8 cellular contexts compared by ENCODE assay signal in the genomic region with DNA sequence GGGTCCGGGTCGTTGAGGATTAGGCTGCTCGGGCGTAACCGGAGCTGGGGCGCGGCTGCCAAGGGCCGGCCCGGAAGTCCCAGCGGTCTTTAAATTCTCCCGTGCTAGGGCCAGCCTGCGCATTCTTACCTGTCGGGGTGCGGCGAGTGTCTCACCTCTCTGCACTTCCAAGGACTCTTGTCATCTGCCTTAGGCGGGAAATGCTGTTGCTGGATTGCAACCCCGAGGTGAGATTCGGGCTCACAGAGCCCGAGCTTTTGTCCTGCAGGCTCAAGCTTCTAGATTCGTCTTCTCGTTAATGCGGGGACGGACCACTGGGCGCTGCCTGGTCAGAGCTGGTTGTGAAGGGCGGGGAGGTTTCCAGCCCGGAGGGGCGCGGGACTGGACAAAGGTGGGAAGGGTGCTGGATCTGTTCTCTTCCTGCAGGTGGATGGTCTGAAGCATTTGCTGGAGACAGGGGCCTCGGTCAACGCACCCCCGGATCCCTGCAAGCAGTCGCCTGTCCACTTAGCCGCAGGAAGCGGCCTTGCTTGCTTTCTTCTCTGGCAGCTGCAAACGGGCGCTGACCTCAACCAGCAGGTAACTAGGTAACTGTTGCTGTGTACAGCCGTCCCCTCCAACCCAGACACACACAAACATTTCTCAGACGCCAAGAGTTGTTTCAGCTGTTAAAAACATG. TPM values are rescaled to one million over a fixed set of nuclear protein-coding genes. Genes with fewer than 3 reads are reported as not detected.
DNase-seq lines count a peak whose midpoint lies in the region; ATAC-seq and TF ChIP-seq lines count a peak whose summit lies in the region.

A gene with protein sequence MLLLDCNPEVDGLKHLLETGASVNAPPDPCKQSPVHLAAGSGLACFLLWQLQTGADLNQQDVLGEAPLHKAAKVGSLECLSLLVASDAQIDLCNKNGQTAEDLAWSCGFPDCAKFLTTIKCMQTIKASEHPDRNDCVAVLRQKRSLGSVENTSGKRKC (plus strand): TSS at position 118 of the 679 bp plus-strand sequence. CDS start 83 bp downstream, at position 201.

- ATAC-seq in CD4-positive, CD25-positive, alpha-beta regulatory T cell (ENCODE audit: low read depth in 2 of 2): no peak
- ATAC-seq in central memory CD8-positive, alpha-beta T cell (replicated peaks; ENCODE audit: extremely low read depth, poor library complexity, severe bottlenecking): no peak
- no peak for ATAC-seq in stimulated activated naive B cell treated with anti-CD40 and anti-IgM and Interleukin-4, amounts not matched to agents 10 μg/mL and 1 μg/mL and 100 μg/mL, for 72 hours (replicated peaks)
- no peak for ATAC-seq in HG02885 (IDR thresholded peaks at IDR 0.05; ENCODE audit: poor library complexity, unreplicated experiment)
- no peak for ATAC-seq in HG02970 (IDR thresholded peaks at IDR 0.05; ENCODE audit: low FRiP score, unreplicated experiment)

- peak within 1 kb of the TSS; percentile 71 for H3K9ac ChIP-seq in OCI-LY1 (ENCODE audit: low read length)

- peak within 1 kb of the TSS; percentile 94 to 100 (median 96) for H3K4me3 Mint-ChIP-seq in CD4-positive, CD25-positive, alpha-beta regulatory T cell
- H3K4me3 Mint-ChIP-seq in central memory CD8-positive, alpha-beta T cell: peak within 1 kb of the TSS; percentile 96
- peak within 1 kb of the TSS; percentile 94 for H3K4me3 Mint-ChIP-seq in stimulated activated naive B cell treated with anti-CD40 and anti-IgM and Interleukin-4, amounts not matched to agents 10 μg/mL and 1 μg/mL and 100 μg/mL, for 72 hours

- H3F3A ChIP-seq in OCI-LY1 (ENCODE audit: insufficient read depth, low read length): 0 out of 2 replicates have a peak, but pooled peaks cover 2% of the 10 kb centered on the region

- in situ Hi-C loops in HAP-1 (cut with MboI; ENCODE audit: low sequenced_read_pairs): loop anchor here (10.0 kb wide), 1 partner anchor 192 kb away; a partner anchor contains a TSS

- TF ChIP-seq CTCF in OCI-LY1 (IDR thresholded peaks at IDR 0.05; ENCODE audit: low read length): no peak

- H2AFZ ChIP-seq in OCI-LY1 (ENCODE audit: low read length): no peak within 1 kb of the TSS

- no peak for DNase-seq in CD4-positive, CD25-positive, alpha-beta regulatory T cell
- no peak for DNase-seq in HAP-1 (ENCODE audit: low spot score in 2 of 2)
- no peak for DNase-seq in central memory CD8-positive, alpha-beta T cell (ENCODE audit: low spot score in 2 of 2)
- no peak for DNase-seq in stimulated activated naive B cell treated with anti-CD40 and anti-IgM and Interleukin-4, amounts not matched to agents 10 μg/mL and 1 μg/mL and 100 μg/mL, for 72 hours

- no peaks in the 10 kb centered on the region for H3K79me2 ChIP-seq in OCI-LY1 (ENCODE audit: insufficient read depth, low read length)

- H3K36me3 ChIP-seq in CD4-positive, CD25-positive, alpha-beta regulatory T cell (ENCODE audit: control insufficient read depth, insufficient read depth, low read length): peaks cover 21% of the 10 kb centered on the region
- H3K36me3 ChIP-seq in HAP-1 (replicated peaks) (peaks cover 11% of the 10 kb centered on the region; the same call in 1 of the 2 replicates), OCI-LY1 (ENCODE audit: insufficient read depth, low read length) (peaks cover 33% of the 10 kb centered on the region; the same call in 1 of the 2 replicates)

- peaks cover 22% of the 10 kb centered on the region for H3K36me3 Mint-ChIP-seq in CD4-positive, CD25-positive, alpha-beta regulatory T cell
- peaks cover 23% of the 10 kb centered on the region for H3K36me3 Mint-ChIP-seq in central memory CD8-positive, alpha-beta T cell (ENCODE audit: insufficient read depth)
- peaks cover 4 to 15% of the 10 kb centered on the region in 2 donors for H3K36me3 Mint-ChIP-seq in stimulated activated naive B cell treated with anti-CD40 and anti-IgM and Interleukin-4, amounts not matched to agents 10 μg/mL and 1 μg/mL and 100 μg/mL, for 72 hours

- H3K4me1 Mint-ChIP-seq in CD4-positive, CD25-positive, alpha-beta regulatory T cell: peaks cover 11 to 40% (median 28%) of the 10 kb centered on the region in 4 donors
- H3K4me1 Mint-ChIP-seq in central memory CD8-positive, alpha-beta T cell: peaks cover 24% of the 10 kb centered on the region
- H3K4me1 Mint-ChIP-seq in stimulated activated naive B cell treated with anti-CD40 and anti-IgM and Interleukin-4, amounts not matched to agents 10 μg/mL and 1 μg/mL and 100 μg/mL, for 72 hours: peaks cover 16 to 42% of the 10 kb centered on the region in 2 donors

- no peaks in the 10 kb centered on the region for H3K27me3 Mint-ChIP-seq in CD4-positive, CD25-positive, alpha-beta regulatory T cell
- no peaks in the 10 kb centered on the region for H3K27me3 Mint-ChIP-seq in central memory CD8-positive, alpha-beta T cell
- H3K27me3 Mint-ChIP-seq in stimulated activated naive B cell treated with anti-CD40 and anti-IgM and Interleukin-4, amounts not matched to agents 10 μg/mL and 1 μg/mL and 100 μg/mL, for 72 hours: no peaks in the 10 kb centered on the region

- H3K9me2 ChIP-seq in OCI-LY1 (ENCODE audit: low read depth, low read length): no peaks in the 10 kb centered on the region

- H3K9me3 Mint-ChIP-seq in CD4-positive, CD25-positive, alpha-beta regulatory T cell: no peaks in the 10 kb centered on the region
- H3K9me3 Mint-ChIP-seq in central memory CD8-positive, alpha-beta T cell: no peaks in the 10 kb centered on the region
- no peaks in the 10 kb centered on the region for H3K9me3 Mint-ChIP-seq in stimulated activated naive B cell treated with anti-CD40 and anti-IgM and Interleukin-4, amounts not matched to agents 10 μg/mL and 1 μg/mL and 100 μg/mL, for 72 hours

- peak within 1 kb of the TSS; percentile 98 to 100 (median 99) for H3K27ac Mint-ChIP-seq in CD4-positive, CD25-positive, alpha-beta regulatory T cell
- peak within 1 kb of the TSS; percentile 96 for H3K27ac Mint-ChIP-seq in central memory CD8-positive, alpha-beta T cell (ENCODE audit: low read depth)
- peak within 1 kb of the TSS; percentile 97 for H3K27ac Mint-ChIP-seq in stimulated activated naive B cell treated with anti-CD40 and anti-IgM and Interleukin-4, amounts not matched to agents 10 μg/mL and 1 μg/mL and 100 μg/mL, for 72 hours

- peaks cover 21% of the 10 kb centered on the region for H3K4me1 ChIP-seq in CD4-positive, CD25-positive, alpha-beta regulatory T cell (ENCODE audit: control insufficient read depth, insufficient read depth, low read length, poor library complexity, severe bottlenecking)
- H3K4me1 ChIP-seq in HAP-1 (peaks cover 20% of the 10 kb centered on the region), OCI-LY1 (ENCODE audit: insufficient read depth, low read length, severe bottlenecking) (peaks cover 57% of the 10 kb centered on the region)

- H4K20me1 ChIP-seq in OCI-LY1 (ENCODE audit: insufficient read depth, low read length): no peaks in the 10 kb centered on the region

- no peaks in the 10 kb centered on the region for H3K9me3 ChIP-seq in CD4-positive, CD25-positive, alpha-beta regulatory T cell (ENCODE audit: control insufficient read depth in 2 of 2, low read length in 2 of 2)
- H3K9me3 ChIP-seq in HAP-1: no peaks in the 10 kb centered on the region
- H3K9me3 ChIP-seq in OCI-LY1 (ENCODE audit: low read length): no peaks in the 10 kb centered on the region

- H3K4me3 ChIP-seq in CD4-positive, CD25-positive, alpha-beta regulatory T cell (ENCODE audit: low read depth, low read length): peak within 1 kb of the TSS; percentile 99
- H3K4me3 ChIP-seq in HAP-1: peak within 1 kb of the TSS; percentile 55
- peak within 1 kb of the TSS; percentile 66 for H3K4me3 ChIP-seq in OCI-LY1 (ENCODE audit: low read depth, low read length, poor library complexity, severe bottlenecking)

- peak within 1 kb of the TSS; percentile 99 for H3K27ac ChIP-seq in CD4-positive, CD25-positive, alpha-beta regulatory T cell (ENCODE audit: insufficient read depth, low read length, poor library complexity, severe bottlenecking)
- H3K27ac ChIP-seq in OCI-LY1 (ENCODE audit: low read depth, low read length, poor library complexity, severe bottlenecking): peak within 1 kb of the TSS; percentile 44
- peak within 1 kb of the TSS; percentile 100 for H3K27ac ChIP-seq in layer of hippocampus (ENCODE audit: low read depth, low read length)

- H3K4me2 ChIP-seq in OCI-LY1 (ENCODE audit: low read length): peak within 1 kb of the TSS; percentile 93

- H3K27me3 ChIP-seq in CD4-positive, CD25-positive, alpha-beta regulatory T cell (ENCODE audit: control insufficient read depth, insufficient read depth, low read length): no peaks in the 10 kb centered on the region
- H3K27me3 ChIP-seq in HAP-1 (ENCODE audit: low read depth) (no peaks in the 10 kb centered on the region), OCI-LY1 (ENCODE audit: insufficient read depth, low read length) (no peaks in the 10 kb centered on the region), layer of hippocampus (ENCODE audit: control insufficient read depth, insufficient read depth, low read length) (no peaks in the 10 kb centered on the region)

RNA-seq across cellular contexts. Expression of the gene that starts here (rescaled TPM):
- total RNA-seq in CD4-positive, CD25-positive, alpha-beta regulatory T cell: 31.0 TPM
- 10 to 100 TPM in 3 of 4 donors, 1 to 10 TPM in 1; 8.8 to 14.3 (median 11.2) TPM for polyA plus RNA-seq in CD4-positive, CD25-positive, alpha-beta regulatory T cell

Comparison
In these comparisons a context has a peak if more than half of its experiments do, and no peak if none do; other contexts are left out.
1. H3K27ac ChIP-seq: peak in every context shown above with its lines; median percentile 100 in layer of hippocampus; 99 in CD4-positive, CD25-positive, alpha-beta regulatory T cell; 44 in OCI-LY1.